37 cellular contexts compared by ENCODE assay signal in the genomic region with DNA sequence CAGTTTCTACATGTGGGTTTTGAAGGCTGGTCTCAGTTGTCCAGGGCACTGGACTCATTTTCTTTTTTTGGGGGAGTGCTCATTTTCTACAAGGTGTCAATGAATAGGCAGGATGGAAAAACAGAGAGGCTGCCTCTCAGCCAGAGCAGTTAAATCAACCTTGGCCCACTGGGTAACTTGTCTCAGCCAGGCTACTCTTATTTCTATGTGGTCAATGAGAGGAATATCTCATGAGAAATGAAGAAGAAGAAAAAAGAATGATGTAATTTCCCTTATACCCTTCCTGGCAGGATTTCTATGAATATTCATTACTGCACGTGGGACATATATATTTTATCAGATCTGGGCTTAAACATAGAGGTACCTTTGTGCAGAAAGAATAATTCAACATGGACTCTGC.
"Had no signal": no experiment of that assay in that cellular context is flagged by ENCODE, and none has a peak within 500 bp of the region (broad histone marks: within the 10 kb centered on the region; RNA-seq: fewer than 3 reads in every experiment).

No MANE protein-coding gene starts in this region.

- H3K4me3 Mint-ChIP-seq: activated B cell treated with CpG ODN at 0.5 μM for 24 hours; activated CD4-positive, alpha-beta memory T cell treated with anti-CD3 and anti-CD28 coated beads for 36 hours; activated naive CD4-positive, alpha-beta T cell treated with anti-CD3 and anti-CD28 coated beads for 36 hours; activated T-cell treated with anti-CD3 and anti-CD28 coated beads, Interleukin-2, amount 50 U/mL, for 4 hours; activated T-helper 1 cell treated with anti-CD3 and anti-CD28 coated beads, Interleukin-12 subunit alpha, Interleukin-12 subunit beta, Interleukin-2, Interleukin-4 antibody, amounts not matched to agents 30 ng/mL and 10 ng/mL and 1 ng/mL, durations not matched to agents 14 hours and 24 hours and 36 hours had no signal

- H3K36me3 ChIP-seq: adrenal gland, MG63 had no signal

- H3K4me2 ChIP-seq: PC-9 had no signal

- H3K27ac ChIP-seq: adrenal gland, body of pancreas, PC-9, RWPE1, VCaP had no signal

- H3K4me1 Mint-ChIP-seq: activated B cell treated with CpG ODN at 0.5 μM for 24 hours had no signal

- H3K36me3 Mint-ChIP-seq: activated CD4-positive, alpha-beta memory T cell treated with anti-CD3 and anti-CD28 coated beads for 36 hours; activated naive CD4-positive, alpha-beta T cell treated with anti-CD3 and anti-CD28 coated beads, Interleukin-2, amount 50 U/mL, for 72 hours had no signal

- H2AFZ ChIP-seq: PC-9 had no signal

- H3K4me1 ChIP-seq: adrenal gland, body of pancreas had no signal

- H3K27me3 ChIP-seq: adrenal gland, body of pancreas, MG63 had no signal

- H3K4me3 ChIP-seq: adrenal gland, body of pancreas, MG63, PC-9 had no signal

- DNase-seq: activated B cell treated with CpG ODN at 0.5 μM for 24 hours; activated CD4-positive, alpha-beta memory T cell treated with anti-CD3 and anti-CD28 coated beads for 36 hours; activated CD4-positive, alpha-beta T cell treated with anti-CD3 and anti-CD28 coated beads for 4 hours; activated CD4-positive, alpha-beta T cell treated with anti-CD3 and anti-CD28 coated beads, Interleukin-2, amount 50 U/mL, for 1 hour; activated CD4-positive, CD25-positive, alpha-beta regulatory T cell treated with anti-CD3 and anti-CD28 coated beads, Interleukin-2, amount 50 U/mL, for 72 hours; activated CD8-positive, alpha-beta memory T cell treated with anti-CD3 and anti-CD28 coated beads, Interleukin-2, amount 50 U/mL, for 4 hours; activated gamma-delta T cell treated with Interleukin-2 at 50 U/mL for 16 hours; activated naive CD4-positive, alpha-beta T cell treated with anti-CD3 and anti-CD28 coated beads for 36 hours; activated T-cell treated with anti-CD3 and anti-CD28 coated beads for 4 hours; activated T-cell treated with anti-CD3 and anti-CD28 coated beads, Interleukin-2, amount 50 U/mL, for 4 hours; adrenal gland; anterior cingulate cortex; body of pancreas; caudate nucleus; cerebellar nuclear complex; Kasumi-1; KG1; MG63; NCI-H1092; NCI-H1436 treated with DMSO at 0.1 percent for 48 hours; NCI-H1694 treated with DMSO at 0.1 percent for 48 hours; NCI-H2029; NCI-H345; NCI-H524 treated with DMSO at 0.1 percent for 48 hours; PC-9; SIG-M5; SW 1271; T-helper 1 cell; T-helper 2 cell; T-helper 9 cell had no signal

- FAIRE-seq: bronchial epithelial cell, RCC 7860 had no signal

- H3K27ac Mint-ChIP-seq: activated B cell treated with CpG ODN at 0.5 μM for 24 hours; activated CD4-positive, alpha-beta memory T cell treated with anti-CD3 and anti-CD28 coated beads for 36 hours; activated naive CD4-positive, alpha-beta T cell treated with anti-CD3 and anti-CD28 coated beads for 36 hours; activated naive CD4-positive, alpha-beta T cell treated with anti-CD3 and anti-CD28 coated beads, Interleukin-2, amount 50 U/mL, for 72 hours; activated T-helper 1 cell treated with anti-CD3 and anti-CD28 coated beads, Interleukin-12 subunit alpha, Interleukin-12 subunit beta, Interleukin-2, Interleukin-4 antibody, amounts not matched to agents 30 ng/mL and 10 ng/mL and 1 ng/mL, durations not matched to agents 14 hours and 24 hours and 36 hours had no signal

- H3K9me3 Mint-ChIP-seq: activated B cell treated with CpG ODN at 0.5 μM for 24 hours; activated CD4-positive, alpha-beta memory T cell treated with anti-CD3 and anti-CD28 coated beads for 36 hours; activated naive CD4-positive, alpha-beta T cell treated with anti-CD3 and anti-CD28 coated beads for 36 hours; activated naive CD4-positive, alpha-beta T cell treated with anti-CD3 and anti-CD28 coated beads, Interleukin-2, amount 50 U/mL, for 72 hours; activated T-cell treated with anti-CD3 and anti-CD28 coated beads, Interleukin-2, amount 50 U/mL, for 4 hours; activated T-helper 1 cell treated with anti-CD3 and anti-CD28 coated beads, Interleukin-12 subunit alpha, Interleukin-12 subunit beta, Interleukin-2, Interleukin-4 antibody, amounts not matched to agents 30 ng/mL and 10 ng/mL and 1 ng/mL, durations not matched to agents 14 hours and 24 hours and 36 hours had no signal

- ATAC-seq: activated naive CD4-positive, alpha-beta T cell treated with anti-CD3 and anti-CD28 coated beads, Interleukin-2, amount 50 U/mL, for 72 hours; activated T-cell treated with anti-CD3 and anti-CD28 coated beads, Interleukin-2, amount 50 U/mL, for 4 hours; body of pancreas; Right ventricle myocardium inferior had no signal

- H3K27me3 Mint-ChIP-seq: activated B cell treated with CpG ODN at 0.5 μM for 24 hours; activated CD4-positive, alpha-beta memory T cell treated with anti-CD3 and anti-CD28 coated beads for 36 hours had no signal

- H3K9me3 ChIP-seq: adrenal gland, body of pancreas, MG63 had no signal
